ENCODE assay signal across 21 cellular contexts in the genomic region with DNA sequence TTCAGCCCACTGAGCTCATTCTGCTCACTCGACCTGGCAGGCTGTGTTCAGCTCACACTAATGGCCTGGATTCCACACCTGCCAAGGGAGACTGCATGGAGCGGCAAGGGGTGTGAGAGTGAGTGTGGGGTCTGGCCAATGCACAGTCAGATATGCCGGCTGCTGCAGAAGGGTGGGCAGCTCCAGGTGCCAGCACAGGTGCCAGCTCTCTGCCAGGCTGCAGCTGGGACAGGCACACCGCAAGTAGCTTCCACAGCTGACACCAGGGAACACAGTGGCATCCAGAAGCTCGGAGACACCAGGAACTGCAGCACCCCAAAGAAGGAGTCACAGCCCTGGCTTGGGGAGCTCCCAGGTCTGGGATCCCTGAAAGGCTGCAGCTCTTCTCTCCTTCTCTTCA.
"Had no signal": no experiment of that assay in that cellular context is flagged by ENCODE, and none has a peak within 500 bp of the region (broad histone marks: within the 10 kb centered on the region; RNA-seq: fewer than 3 reads in every experiment).

No MANE protein-coding gene starts in this region.

- H3K9ac ChIP-seq: SK-N-SH had no signal

- H3K36me3 ChIP-seq: MG63 had no signal

- H3K4me3 ChIP-seq: MG63 had no signal

- DNase-seq: IMR-90, Karpas-422, KG1, MG63, NCI-H1092, NCI-H1105 treated with DMSO at 0.1 percent for 48 hours, NCI-H1417 treated with DMSO at 0.1 percent for 48 hours, NCI-H146, NCI-H1694 treated with DMSO at 0.1 percent for 48 hours, NCI-H1930, NCI-H2081 treated with DMSO at 0.1 percent for 48 hours, NCI-H2227 treated with DMSO at 0.1 percent for 48 hours, NCI-H510A, NCI-H524 treated with DMSO at 0.1 percent for 48 hours, NCI-H69, NCI-H774, Right ventricle myocardium superior, RPMI8226, SK-N-SH had no signal

- H3K27me3 ChIP-seq: MG63 had no signal

- H3K4me2 ChIP-seq: SK-N-SH had no signal

- H3K9me3 ChIP-seq: MG63, SK-N-SH had no signal

- FAIRE-seq: HepG2, RCC 7860 had no signal

- ATAC-seq: HepG2 had no signal

- H3K9me2 ChIP-seq: SK-N-SH had no signal
